Comparison of ENCODE assay signal across 20 cellular contexts in the genomic region with DNA sequence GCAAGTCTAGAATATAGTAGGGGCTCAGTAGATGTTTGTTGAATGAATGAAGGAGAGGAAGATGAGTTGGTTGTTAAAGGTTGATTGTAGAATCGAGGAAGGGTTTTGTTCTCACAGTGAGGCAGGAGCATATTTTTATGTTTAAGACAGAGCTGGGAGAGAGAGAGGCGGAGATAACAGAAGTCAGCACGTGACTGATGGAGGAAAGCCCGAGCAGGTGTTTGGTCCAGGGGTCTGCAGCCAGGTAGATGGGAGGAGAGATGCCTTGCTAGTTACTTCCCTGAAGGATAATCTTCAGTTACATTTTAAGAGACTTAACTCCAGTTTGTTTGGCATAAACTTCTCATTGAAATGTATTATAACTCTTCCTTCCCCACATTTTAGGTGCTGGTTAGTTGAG.
A peak's percentile ranks its signal among the peaks of the same experiment; 100 is the strongest.
DNase-seq lines count a peak whose midpoint lies in the region; ATAC-seq, FAIRE-seq and TF ChIP-seq lines count a peak whose summit lies in the region.
"Had no signal": no experiment of that assay in that cellular context is flagged by ENCODE, and none has a peak within 500 bp of the region (broad histone marks: within the 10 kb centered on the region; RNA-seq: fewer than 3 reads in every experiment).

No MANE protein-coding gene starts in this region.

- H3K9me3 ChIP-seq in small intestine (ENCODE audit: control insufficient read depth, low read depth): no peaks in the 10 kb centered on the region
- H3K9me3 ChIP-seq: left lung, testis had no signal

- peaks cover 26% of the 10 kb centered on the region for H3K36me3 Mint-ChIP-seq in activated CD4-positive, alpha-beta T cell treated with anti-CD3 and anti-CD28 coated beads, Interleukin-2, amount 10 ng/mL, durations not matched to agents 7 days and 5 days (ENCODE audit: low read depth)
- H3K36me3 Mint-ChIP-seq in Calu3 (ENCODE audit: insufficient read depth, unreplicated experiment): peaks cover 2% of the 10 kb centered on the region
- H3K36me3 Mint-ChIP-seq in brain: peaks cover 34% of the 10 kb centered on the region
- peaks cover 9% of the 10 kb centered on the region for H3K36me3 Mint-ChIP-seq in osteocyte (ENCODE audit: unreplicated experiment)

- intact Hi-C loops in Calu3 (cut with micrococcal nuclease; ENCODE audit: unreplicated experiment): no loop called here

- no peaks in the 10 kb centered on the region for H3K27me3 ChIP-seq in small intestine (ENCODE audit: control insufficient read depth in 2 of 2, insufficient read depth in 2 of 2, low read length in 2 of 2)
- H3K27me3 ChIP-seq: left lung, testis had no signal

- TF ChIP-seq CTCF in Calu3 (IDR thresholded peaks at IDR 0.05; ENCODE audit: unreplicated experiment): no peak
- TF ChIP-seq CTCF in brain (conservative IDR thresholded peaks at IDR 0.05): no peak
- TF ChIP-seq CTCF in osteocyte (IDR thresholded peaks at IDR 0.05): no peak
- TF ChIP-seq CTCF in GM20000 (IDR thresholded peaks at IDR 0.05; ENCODE audit: extremely low read depth, missing control alignments): no peak

- H3K27ac Mint-ChIP-seq in activated CD4-positive, alpha-beta T cell treated with anti-CD3 and anti-CD28 coated beads, Interleukin-2, amount 10 ng/mL, durations not matched to agents 7 days and 5 days: peak overlapping the region; percentile 26
- peak overlapping the region; percentile 19 for H3K27ac Mint-ChIP-seq in Calu3 (ENCODE audit: unreplicated experiment)
- peak overlapping the region; percentile 24 to 68 (median 45) for H3K27ac Mint-ChIP-seq in brain
- peak overlapping the region; percentile 63 for H3K27ac Mint-ChIP-seq in osteocyte (ENCODE audit: unreplicated experiment)
- H3K27ac Mint-ChIP-seq: activated CD4-positive, alpha-beta memory T cell treated with anti-CD3 and anti-CD28 coated beads, Interleukin-2, amount 10 ng/mL, durations not matched to agents 7 days and 5 days; activated naive CD4-positive, alpha-beta T cell treated with anti-CD3 and anti-CD28 coated beads, Interleukin-2, amount 10 ng/mL, durations not matched to agents 7 days and 5 days; activated T-cell treated with anti-CD3 and anti-CD28 coated beads, Interleukin-2, amount 50 U/mL, for 72 hours had no signal

- no peak overlapping the region for H3K4me3 ChIP-seq in small intestine (ENCODE audit: low read depth in 1 of 2, low read length in 2 of 2)
- H3K4me3 ChIP-seq: left lung, testis had no signal

- peaks cover 5 to 12% of the 10 kb centered on the region in 2 donors for H3K4me1 ChIP-seq in small intestine (ENCODE audit: control insufficient read depth in 2 of 2, insufficient read depth in 1 of 2, low read depth in 1 of 2, low read length in 1 of 2)

- ATAC-seq in GM21619 (IDR thresholded peaks at IDR 0.05; ENCODE audit: unreplicated experiment): no peak
- ATAC-seq: activated T-cell treated with anti-CD3 and anti-CD28 coated beads, Interleukin-2, amount 50 U/mL, for 72 hours; left lung had no signal

- H3K36me3 ChIP-seq in small intestine (ENCODE audit: control insufficient read depth in 2 of 2, insufficient read depth in 2 of 2, low read length in 2 of 2): peaks cover 0 to 3% of the 10 kb centered on the region in 2 donors
- H3K36me3 ChIP-seq: left lung had no signal

- CTCF ChIA-PET in activated CD4-positive, alpha-beta T cell treated with anti-CD3 and anti-CD28 coated beads, Interleukin-2, amount 10 ng/mL, durations not matched to agents 7 days and 5 days (lab: Charles Lee): no interaction called here
- CTCF ChIA-PET in Calu3 (lab: Charles Lee): no interaction called here

- BruUV-seq in Calu3 (replicated peaks; lab: Mats Ljungman, UMichigan): no TSS peak

- no peaks in the 10 kb centered on the region for H3K27me3 Mint-ChIP-seq in activated CD4-positive, alpha-beta T cell treated with anti-CD3 and anti-CD28 coated beads, Interleukin-2, amount 10 ng/mL, durations not matched to agents 7 days and 5 days
- H3K27me3 Mint-ChIP-seq in Calu3 (ENCODE audit: unreplicated experiment) (no peaks in the 10 kb centered on the region), brain (no peaks in the 10 kb centered on the region), osteocyte (ENCODE audit: unreplicated experiment) (no peaks in the 10 kb centered on the region)
- H3K27me3 Mint-ChIP-seq: activated CD4-positive, alpha-beta memory T cell treated with anti-CD3 and anti-CD28 coated beads, Interleukin-2, amount 10 ng/mL, durations not matched to agents 7 days and 5 days; activated naive CD4-positive, alpha-beta T cell treated with anti-CD3 and anti-CD28 coated beads, Interleukin-2, amount 10 ng/mL, durations not matched to agents 7 days and 5 days had no signal

- no peak overlapping the region for H3K4me3 Mint-ChIP-seq in activated CD4-positive, alpha-beta T cell treated with anti-CD3 and anti-CD28 coated beads, Interleukin-2, amount 10 ng/mL, durations not matched to agents 7 days and 5 days
- no peak overlapping the region for H3K4me3 Mint-ChIP-seq in Calu3 (ENCODE audit: low read depth, unreplicated experiment)
- H3K4me3 Mint-ChIP-seq in brain: peak overlapping the region in 2 of 5 experiments; percentile 0 to 12
- no peak overlapping the region for H3K4me3 Mint-ChIP-seq in osteocyte (ENCODE audit: unreplicated experiment)
- H3K4me3 Mint-ChIP-seq: activated CD4-positive, alpha-beta memory T cell treated with anti-CD3 and anti-CD28 coated beads, Interleukin-2, amount 10 ng/mL, durations not matched to agents 7 days and 5 days; activated naive CD4-positive, alpha-beta T cell treated with anti-CD3 and anti-CD28 coated beads, Interleukin-2, amount 10 ng/mL, durations not matched to agents 7 days and 5 days; activated T-cell treated with anti-CD3 and anti-CD28 coated beads, Interleukin-2, amount 50 U/mL, for 72 hours had no signal

- FAIRE-seq in small intestine (lab: Jason Lieb, UNC): no peak
- FAIRE-seq: colon, G401.6 had no signal

- POLR2A ChIA-PET in activated CD4-positive, alpha-beta T cell treated with anti-CD3 and anti-CD28 coated beads, Interleukin-2, amount 10 ng/mL, durations not matched to agents 7 days and 5 days (lab: Charles Lee): no interaction called here

- peaks cover 56% of the 10 kb centered on the region for H3K4me1 Mint-ChIP-seq in activated CD4-positive, alpha-beta T cell treated with anti-CD3 and anti-CD28 coated beads, Interleukin-2, amount 10 ng/mL, durations not matched to agents 7 days and 5 days
- H3K4me1 Mint-ChIP-seq in Calu3 (ENCODE audit: low read depth, unreplicated experiment) (peaks cover 50% of the 10 kb centered on the region), brain (peaks cover 85% of the 10 kb centered on the region), osteocyte (ENCODE audit: unreplicated experiment) (peaks cover 68% of the 10 kb centered on the region)

- WGBS in small intestine, 3 donors: 81 to 87% (median 82%) methylated on average over 4 of the region's 4 CpGs

- DNase-seq in activated CD4-positive, alpha-beta T cell treated with anti-CD3 and anti-CD28 coated beads, Interleukin-2, amount 10 ng/mL, durations not matched to agents 7 days and 5 days: no peak
- no peak for DNase-seq in activated CD4-positive, alpha-beta T cell treated with anti-CD3 and anti-CD28 coated beads for 4 hours
- DNase-seq in Calu3 (no peak), osteocyte (ENCODE audit: extremely low spot score, unreplicated experiment) (no peak), small intestine (no peak), GM20000 (ENCODE audit: low spot score) (no peak)
- DNase-seq: activated CD4-positive, alpha-beta memory T cell treated with anti-CD3 and anti-CD28 coated beads, Interleukin-2, amount 10 ng/mL, durations not matched to agents 7 days and 5 days; activated naive CD4-positive, alpha-beta T cell treated with anti-CD3 and anti-CD28 coated beads, Interleukin-2, amount 10 ng/mL, durations not matched to agents 7 days and 5 days; activated T-cell treated with anti-CD3 and anti-CD28 coated beads, Interleukin-2, amount 50 U/mL, for 72 hours; DMS 273 treated with DMSO at 0.1 percent for 48 hours; left lung; NCI-H1436 treated with DMSO at 0.1 percent for 48 hours; nucleus accumbens; testis had no signal

- no peak overlapping the region for H3K27ac ChIP-seq in small intestine (ENCODE audit: low read depth in 1 of 2, low read length in 1 of 2)
- H3K27ac ChIP-seq: C4-2B, HL-60, left lung, testis had no signal

- H3K9me3 Mint-ChIP-seq in activated CD4-positive, alpha-beta T cell treated with anti-CD3 and anti-CD28 coated beads, Interleukin-2, amount 10 ng/mL, durations not matched to agents 7 days and 5 days: no peaks in the 10 kb centered on the region
- H3K9me3 Mint-ChIP-seq in Calu3 (ENCODE audit: low read depth, unreplicated experiment) (no peaks in the 10 kb centered on the region), brain (no peaks in the 10 kb centered on the region), osteocyte (ENCODE audit: unreplicated experiment) (no peaks in the 10 kb centered on the region)
- H3K9me3 Mint-ChIP-seq: activated CD4-positive, alpha-beta memory T cell treated with anti-CD3 and anti-CD28 coated beads, Interleukin-2, amount 10 ng/mL, durations not matched to agents 7 days and 5 days; activated naive CD4-positive, alpha-beta T cell treated with anti-CD3 and anti-CD28 coated beads, Interleukin-2, amount 10 ng/mL, durations not matched to agents 7 days and 5 days; activated T-cell treated with anti-CD3 and anti-CD28 coated beads, Interleukin-2, amount 50 U/mL, for 72 hours had no signal
